Comparison of ENCODE assay signal across 16 cellular contexts in the genomic region with DNA sequence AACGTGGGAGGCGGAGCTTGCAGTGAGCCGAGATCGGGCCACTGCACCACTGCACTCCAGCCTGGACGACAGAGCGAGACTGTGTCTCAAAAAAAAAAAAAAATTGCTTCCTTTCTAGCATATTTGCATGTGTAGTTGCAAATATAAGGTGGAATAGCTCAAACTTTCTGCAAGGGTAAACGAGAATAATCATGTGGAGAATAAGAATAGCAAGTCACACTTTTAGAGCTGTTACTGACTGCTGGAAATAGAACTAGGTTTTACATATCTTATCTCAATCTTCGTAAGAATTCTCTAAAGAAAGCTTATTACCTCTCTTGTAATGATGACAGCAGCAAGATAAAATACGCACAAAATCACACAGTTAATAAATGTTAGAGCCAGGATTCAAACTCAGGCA. TPM values are rescaled to one million over a fixed set of nuclear protein-coding genes. Genes with fewer than 3 reads are reported as not detected.
DNase-seq lines count a peak whose midpoint lies in the region; FAIRE-seq and TF ChIP-seq lines count a peak whose summit lies in the region.
"Had no signal": no experiment of that assay in that cellular context is flagged by ENCODE, and none has a peak within 500 bp of the region (broad histone marks: within the 10 kb centered on the region; RNA-seq: fewer than 3 reads in every experiment).

No MANE protein-coding gene starts in this region.

- H3K9me3 Mint-ChIP-seq in activated T-cell treated with anti-CD3 and anti-CD28 coated beads, Interleukin-2, amount 50 U/mL, for 24 hours = no peaks in the 10 kb centered on the region
- H3K9me3 Mint-ChIP-seq in astrocyte (ENCODE audit: unreplicated experiment) (no peaks in the 10 kb centered on the region), progenitor cell of endocrine pancreas (ENCODE audit: low read depth) (no peaks in the 10 kb centered on the region), glutamatergic neuron (ENCODE audit: unreplicated experiment) (peaks cover 5% of the 10 kb centered on the region)

- peaks cover 7% of the 10 kb centered on the region for H3K4me1 ChIP-seq in Loucy (ENCODE audit: insufficient read depth, low read length, poor library complexity, severe bottlenecking)
- peaks cover 7% of the 10 kb centered on the region for H3K4me1 ChIP-seq in astrocyte (ENCODE audit: insufficient read depth, low read length)
- H3K4me1 ChIP-seq in MM.1S (ENCODE audit: low read length) = no peaks in the 10 kb centered on the region

- no peak overlapping the region for H3K27ac ChIP-seq in astrocyte (ENCODE audit: low read depth, low read length)
- no peak overlapping the region for H3K27ac ChIP-seq in MM.1S (ENCODE audit: low read length)
- H3K27ac ChIP-seq: HL-60, KMS-11, vagina had no signal

- peak overlapping the region; percentile 78 for H3K27ac Mint-ChIP-seq in activated T-cell treated with anti-CD3 and anti-CD28 coated beads, Interleukin-2, amount 50 U/mL, for 24 hours
- H3K27ac Mint-ChIP-seq in astrocyte (ENCODE audit: unreplicated experiment) (no peak overlapping the region), progenitor cell of endocrine pancreas (peak overlapping the region; percentile 52), glutamatergic neuron (ENCODE audit: unreplicated experiment) (no peak overlapping the region)

- H3F3A ChIP-seq in Loucy (ENCODE audit: low read depth) (no peaks in the 10 kb centered on the region), MM.1S (ENCODE audit: insufficient read depth, low read length) (no peaks in the 10 kb centered on the region)

- no peaks in the 10 kb centered on the region for H3K36me3 ChIP-seq in Loucy (ENCODE audit: insufficient read depth, low read length)
- no peaks in the 10 kb centered on the region for H3K36me3 ChIP-seq in astrocyte (ENCODE audit: insufficient read depth, low read length)
- H3K36me3 ChIP-seq in MM.1S (replicated peaks; ENCODE audit: insufficient read depth, low read length) = no peaks in the 10 kb centered on the region; the same call in 1 of the 2 replicates

- TF ChIP-seq CTCF in Loucy (conservative IDR thresholded peaks at IDR 0.05; ENCODE audit: low read length) (no peak), astrocyte (IDR thresholded peaks at IDR 0.05; ENCODE audit: insufficient read depth, low read depth, low read length) (no peak), progenitor cell of endocrine pancreas (IDR thresholded peaks at IDR 0.05; ENCODE audit: unreplicated experiment) (no peak), glutamatergic neuron (IDR thresholded peaks at IDR 0.05; ENCODE audit: partially characterized antibody, unreplicated experiment) (no peak), MM.1S (IDR thresholded peaks at IDR 0.05; ENCODE audit: low read length) (no peak)

- H3K27me3 Mint-ChIP-seq in activated T-cell treated with anti-CD3 and anti-CD28 coated beads, Interleukin-2, amount 50 U/mL, for 24 hours = peaks cover 4% of the 10 kb centered on the region
- H3K27me3 Mint-ChIP-seq in astrocyte (ENCODE audit: low read depth, unreplicated experiment) (peaks cover 8% of the 10 kb centered on the region), progenitor cell of endocrine pancreas (peaks cover 2% of the 10 kb centered on the region), glutamatergic neuron (ENCODE audit: unreplicated experiment) (peaks cover 13% of the 10 kb centered on the region)

- H3K9me3 ChIP-seq in Loucy (ENCODE audit: insufficient read depth, low read depth, low read length) (no peaks in the 10 kb centered on the region), astrocyte (ENCODE audit: insufficient read depth, low read depth, low read length) (no peaks in the 10 kb centered on the region), MM.1S (replicated peaks; ENCODE audit: insufficient read depth, low read length) (no peaks in the 10 kb centered on the region)
- H3K9me3 ChIP-seq: sigmoid colon, vagina had no signal

- peaks cover 55% of the 10 kb centered on the region for H3K36me3 Mint-ChIP-seq in activated T-cell treated with anti-CD3 and anti-CD28 coated beads, Interleukin-2, amount 50 U/mL, for 24 hours (ENCODE audit: low read depth)
- H3K36me3 Mint-ChIP-seq in astrocyte (ENCODE audit: low read depth, unreplicated experiment) (peaks cover 8% of the 10 kb centered on the region), progenitor cell of endocrine pancreas (ENCODE audit: insufficient read depth) (peaks cover 4% of the 10 kb centered on the region), glutamatergic neuron (ENCODE audit: unreplicated experiment) (no peaks in the 10 kb centered on the region)

- no peaks in the 10 kb centered on the region for H3K9me2 ChIP-seq in Loucy (replicated peaks; ENCODE audit: low read depth, low read length)
- no peaks in the 10 kb centered on the region for H3K9me2 ChIP-seq in MM.1S (replicated peaks; ENCODE audit: insufficient read depth, low read length)

- H2AFZ ChIP-seq in Loucy (ENCODE audit: low read length) = no peak overlapping the region
- no peak overlapping the region for H2AFZ ChIP-seq in astrocyte (ENCODE audit: low read depth, low read length)
- H2AFZ ChIP-seq in MM.1S (ENCODE audit: low read length) = no peak overlapping the region

- H3K4me3 ChIP-seq in Loucy (ENCODE audit: low read length, poor library complexity, severe bottlenecking) (no peak overlapping the region), astrocyte (ENCODE audit: insufficient read depth, low read depth, low read length) (no peak overlapping the region), MM.1S (ENCODE audit: low read length) (no peak overlapping the region)

- H3K79me2 ChIP-seq in Loucy (ENCODE audit: insufficient read depth, low read length) = peaks cover 15% of the 10 kb centered on the region
- H3K79me2 ChIP-seq in astrocyte (ENCODE audit: insufficient read depth, low read length) = peaks cover 31% of the 10 kb centered on the region
- H3K79me2 ChIP-seq in MM.1S (ENCODE audit: low read length) = peaks cover 39% of the 10 kb centered on the region

- H4K20me1 ChIP-seq in Loucy (ENCODE audit: insufficient read depth, low read length, poor library complexity, severe bottlenecking) (no peaks in the 10 kb centered on the region), astrocyte (ENCODE audit: insufficient read depth, low read length) (no peaks in the 10 kb centered on the region), MM.1S (ENCODE audit: insufficient read depth, low read length) (no peaks in the 10 kb centered on the region)

- peaks cover 30% of the 10 kb centered on the region for H3K4me1 Mint-ChIP-seq in activated T-cell treated with anti-CD3 and anti-CD28 coated beads, Interleukin-2, amount 50 U/mL, for 24 hours (ENCODE audit: low read depth)
- no peaks in the 10 kb centered on the region for H3K4me1 Mint-ChIP-seq in astrocyte (ENCODE audit: low read depth, unreplicated experiment)
- peaks cover 10% of the 10 kb centered on the region for H3K4me1 Mint-ChIP-seq in progenitor cell of endocrine pancreas (ENCODE audit: low read depth)
- H3K4me1 Mint-ChIP-seq in glutamatergic neuron (ENCODE audit: low read depth, unreplicated experiment) = peaks cover 4% of the 10 kb centered on the region

- H3K4me2 ChIP-seq in Loucy (ENCODE audit: low read depth, low read length, poor library complexity, severe bottlenecking) (peak overlapping the region; percentile 91), astrocyte (ENCODE audit: low read length) (no peak overlapping the region), MM.1S (ENCODE audit: low read depth, low read length) (no peak overlapping the region)

- no peak for DNase-seq in activated T-cell treated with anti-CD3 and anti-CD28 coated beads, Interleukin-2, amount 50 U/mL, for 24 hours
- no peak for DNase-seq in activated T-cell treated with anti-CD3 and anti-CD28 coated beads, Interleukin-2, amount 50 U/mL, for 1 hour
- no peak for DNase-seq in astrocyte (ENCODE audit: low read depth)
- no peak for DNase-seq in progenitor cell of endocrine pancreas (ENCODE audit: low spot score, unreplicated experiment)
- DNase-seq in NCI-H345 (lab: John Stamatoyannopoulos, UW) = no peak
- no peak for DNase-seq in glutamatergic neuron
- no peak for DNase-seq in MM.1S
- DNase-seq: activated effector memory CD4-positive, alpha-beta T cell treated with Interleukin-2 at 50 U/mL for 16 hours; NCI-H524 treated with DMSO at 0.1 percent for 48 hours; sigmoid colon; stimulated activated CD4-positive, alpha-beta T cell treated with anti-CD3 and anti-CD28 coated beads, Interleukin-4, amount 100 ng/mL, for 24 hours; stimulated activated naive CD4-positive, alpha-beta T cell had no signal

- FAIRE-seq in astrocyte (lab: Jason Lieb, UNC) = no peak

- H3K4me3 Mint-ChIP-seq in activated T-cell treated with anti-CD3 and anti-CD28 coated beads, Interleukin-2, amount 50 U/mL, for 24 hours = peak overlapping the region; percentile 67
- H3K4me3 Mint-ChIP-seq in astrocyte (ENCODE audit: unreplicated experiment) (peak overlapping the region; percentile 96), progenitor cell of endocrine pancreas (ENCODE audit: low read depth) (peak overlapping the region; percentile 56), glutamatergic neuron (ENCODE audit: unreplicated experiment) (no peak overlapping the region)

- H3K27me3 ChIP-seq in Loucy (ENCODE audit: insufficient read depth, low read length, poor library complexity, severe bottlenecking) (no peaks in the 10 kb centered on the region), astrocyte (ENCODE audit: insufficient read depth, low read length) (no peaks in the 10 kb centered on the region), MM.1S (replicated peaks; ENCODE audit: insufficient read depth, low read length) (0 out of 2 replicates have a peak, but pooled peaks cover under 1% of the 10 kb centered on the region)
- H3K27me3 ChIP-seq: sigmoid colon, vagina had no signal

- H3K9ac ChIP-seq in Loucy (ENCODE audit: low read depth, low read length, poor library complexity, severe bottlenecking) (no peak overlapping the region), astrocyte (ENCODE audit: low read length) (no peak overlapping the region), MM.1S (ENCODE audit: low read length) (no peak overlapping the region)

RNA-seq across cellular contexts. Expression of a gene that starts 1.6 kb away (rescaled TPM):
- total RNA-seq in astrocyte (20.0 and 20.6 TPM in 2 replicates), progenitor cell of endocrine pancreas (28.8 and 30.3 TPM in 2 replicates), glutamatergic neuron (ENCODE audit: unreplicated experiment) (20.9 TPM)

RNA-seq across cellular contexts. Expression of a gene that starts 34.0 kb away (rescaled TPM):
- total RNA-seq in astrocyte = 0.23 and 0.34 TPM in 2 replicates
- 3.1 TPM in 2 replicates for total RNA-seq in progenitor cell of endocrine pancreas
- 0.27 TPM for total RNA-seq in glutamatergic neuron (ENCODE audit: unreplicated experiment)

Comparison
In these comparisons a context has a peak if more than half of its experiments do, and no peak if none do; other contexts are left out.
1. H3K27ac Mint-ChIP-seq: peak in activated T-cell treated with anti-CD3 and anti-CD28 coated beads, Interleukin-2, amount 50 U/mL, for 24 hours (single experiment) and progenitor cell of endocrine pancreas (single experiment); none in astrocyte (single experiment) and glutamatergic neuron (single experiment).